In the genomic region with DNA sequence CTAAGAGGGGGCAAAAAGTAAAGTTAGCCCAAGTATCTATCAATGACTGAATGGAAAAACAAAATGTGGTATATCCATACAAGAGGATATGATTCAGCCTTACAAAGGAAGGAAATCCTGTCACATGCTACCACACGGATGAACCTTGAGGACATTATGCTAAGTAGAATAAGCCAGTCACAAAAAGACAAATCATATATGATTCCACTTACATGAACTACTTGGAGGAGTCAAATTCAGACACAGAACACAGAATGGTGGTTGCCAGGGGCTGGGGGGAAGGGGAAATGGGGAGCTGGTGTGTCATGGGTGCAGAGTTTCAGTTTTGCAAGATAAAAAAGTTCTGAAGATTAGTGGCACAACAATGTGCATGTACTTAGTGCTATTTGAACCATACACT, we compare ENCODE assay signal across 13 cellular contexts.
DNase-seq lines count a peak whose midpoint lies in the region; ATAC-seq and TF ChIP-seq lines count a peak whose summit lies in the region.
"Had no signal": no experiment of that assay in that cellular context is flagged by ENCODE, and none has a peak within 500 bp of the region (broad histone marks: within the 10 kb centered on the region; RNA-seq: fewer than 3 reads in every experiment).

No MANE protein-coding gene starts in this region.

- H3K36me3 Mint-ChIP-seq in activated T-cell treated with anti-CD3 and anti-CD28 coated beads, Interleukin-2, amount 50 U/mL, for 24 hours (ENCODE audit: low read depth), result peaks cover 40% of the 10 kb centered on the region
- peaks cover 1% of the 10 kb centered on the region for H3K36me3 Mint-ChIP-seq in endodermal cell (ENCODE audit: low read depth)
- H3K36me3 Mint-ChIP-seq: WTC11 had no signal

- H3K9me3 Mint-ChIP-seq in activated T-cell treated with anti-CD3 and anti-CD28 coated beads, Interleukin-2, amount 50 U/mL, for 24 hours, result no peaks in the 10 kb centered on the region
- no peaks in the 10 kb centered on the region for H3K9me3 Mint-ChIP-seq in stimulated activated naive CD8-positive, alpha-beta T cell treated with anti-CD3 and anti-CD28 coated beads, Interleukin-15, amount 100 ng/mL, for 72 hours
- peaks cover 74% of the 10 kb centered on the region for H3K9me3 Mint-ChIP-seq in endodermal cell
- H3K9me3 Mint-ChIP-seq: WTC11 had no signal

- peak; percentile 36 for DNase-seq in stimulated activated CD4-positive, alpha-beta T cell treated with anti-CD3 and anti-CD28 coated beads, Interleukin-12 subunit alpha, Interleukin-12 subunit beta, amount 100 ng/mL, for 4 hours
- DNase-seq in stimulated activated CD4-positive, alpha-beta T cell treated with anti-CD3 and anti-CD28 coated beads, Interleukin-2, amount 100 ng/mL, for 48 hours, result no peak
- DNase-seq in activated T-cell treated with anti-CD3 and anti-CD28 coated beads, Interleukin-2, amount 50 U/mL, for 24 hours, result peak; percentile 61
- DNase-seq in foreskin melanocyte (peak; percentile 7), AG08396 (ENCODE audit: low spot score) (no peak), endodermal cell (no peak)
- peak in 1 of 2 donors; percentile 51 for DNase-seq in stimulated activated naive CD8-positive, alpha-beta T cell treated with anti-CD3 and anti-CD28 coated beads, Interleukin-15, amount 100 ng/mL, for 72 hours
- DNase-seq: amniotic stem cell, NCI-H1092 treated with DMSO at 0.1 percent for 48 hours, NCI-H446 had no signal

- no peaks in the 10 kb centered on the region for H3K4me1 ChIP-seq in endodermal cell (ENCODE audit: control insufficient read depth, insufficient read depth, low read length)

- H3K9me3 ChIP-seq in endodermal cell (ENCODE audit: control insufficient read depth, low read length), result no peaks in the 10 kb centered on the region

- H3K4me1 Mint-ChIP-seq in activated T-cell treated with anti-CD3 and anti-CD28 coated beads, Interleukin-2, amount 50 U/mL, for 24 hours (ENCODE audit: low read depth), result peaks cover 77% of the 10 kb centered on the region
- H3K4me1 Mint-ChIP-seq in stimulated activated naive CD8-positive, alpha-beta T cell treated with anti-CD3 and anti-CD28 coated beads, Interleukin-15, amount 100 ng/mL, for 72 hours, result peaks cover 86% of the 10 kb centered on the region
- peaks cover under 1% of the 10 kb centered on the region for H3K4me1 Mint-ChIP-seq in endodermal cell

- no peak for TF ChIP-seq CTCF in endodermal cell (conservative IDR thresholded peaks at IDR 0.05)

- ATAC-seq in stimulated activated naive CD8-positive, alpha-beta T cell treated with anti-CD3 and anti-CD28 coated beads, Interleukin-15, amount 100 ng/mL, for 72 hours, result peak; percentile 96
- ATAC-seq in GM18517 (IDR thresholded peaks at IDR 0.05; ENCODE audit: unreplicated experiment), result no peak
- ATAC-seq: WTC11 had no signal

- H3K4me3 Mint-ChIP-seq in activated T-cell treated with anti-CD3 and anti-CD28 coated beads, Interleukin-2, amount 50 U/mL, for 24 hours, result peak overlapping the region; percentile 44
- H3K4me3 Mint-ChIP-seq in stimulated activated naive CD8-positive, alpha-beta T cell treated with anti-CD3 and anti-CD28 coated beads, Interleukin-15, amount 100 ng/mL, for 72 hours, result peak overlapping the region in 1 of 2 donors; percentile 9
- no peak overlapping the region for H3K4me3 Mint-ChIP-seq in endodermal cell
- H3K4me3 Mint-ChIP-seq: neural crest cell, WTC11 had no signal

- H3K27me3 Mint-ChIP-seq in activated T-cell treated with anti-CD3 and anti-CD28 coated beads, Interleukin-2, amount 50 U/mL, for 24 hours, result peaks cover 19% of the 10 kb centered on the region
- no peaks in the 10 kb centered on the region for H3K27me3 Mint-ChIP-seq in stimulated activated naive CD8-positive, alpha-beta T cell treated with anti-CD3 and anti-CD28 coated beads, Interleukin-15, amount 100 ng/mL, for 72 hours
- no peaks in the 10 kb centered on the region for H3K27me3 Mint-ChIP-seq in endodermal cell (ENCODE audit: insufficient read depth)

- no peak overlapping the region for H3K4me3 ChIP-seq in endodermal cell (ENCODE audit: low read length)

- H3K27ac ChIP-seq in endodermal cell (ENCODE audit: low read depth, low read length), result no peak overlapping the region

- no peaks in the 10 kb centered on the region for H3K27me3 ChIP-seq in endodermal cell (ENCODE audit: control insufficient read depth, insufficient read depth, low read length, poor library complexity, severe bottlenecking)

- no peaks in the 10 kb centered on the region for H3K36me3 ChIP-seq in endodermal cell (ENCODE audit: control insufficient read depth, insufficient read depth, low read length)

- WGBS in endodermal cell (ENCODE audit: insufficient coverage in 1 of 2, insufficient read length in 1 of 2), 2 experiments, result no CpG with 5 or more reads among the region's 1 CpG

- H3K27ac Mint-ChIP-seq in activated T-cell treated with anti-CD3 and anti-CD28 coated beads, Interleukin-2, amount 50 U/mL, for 24 hours, result peak overlapping the region; percentile 93
- no peak overlapping the region for H3K27ac Mint-ChIP-seq in stimulated activated naive CD8-positive, alpha-beta T cell treated with anti-CD3 and anti-CD28 coated beads, Interleukin-15, amount 100 ng/mL, for 72 hours
- H3K27ac Mint-ChIP-seq in endodermal cell, result no peak overlapping the region
- H3K27ac Mint-ChIP-seq: WTC11 had no signal

- H3K9ac ChIP-seq in endodermal cell (ENCODE audit: extremely low read depth, low read length, poor library complexity, severe bottlenecking), result no peak overlapping the region

Comparison
In these comparisons a context has a peak if more than half of its experiments do, and no peak if none do; other contexts are left out.
1. DNase-seq: peak in stimulated activated CD4-positive, alpha-beta T cell treated with anti-CD3 and anti-CD28 coated beads, Interleukin-12 subunit alpha, Interleukin-12 subunit beta, amount 100 ng/mL, for 4 hours (single experiment), activated T-cell treated with anti-CD3 and anti-CD28 coated beads, Interleukin-2, amount 50 U/mL, for 24 hours (single experiment) and foreskin melanocyte (single experiment); none in stimulated activated CD4-positive, alpha-beta T cell treated with anti-CD3 and anti-CD28 coated beads, Interleukin-2, amount 100 ng/mL, for 48 hours (0 of 2), AG08396 (single experiment) and endodermal cell (single experiment).